ENCODE assay signal across 29 cellular contexts in genomic region chr13:109363431-109363830, GRCh38.
"Had no signal": no experiment of that assay in that cellular context is flagged by ENCODE, and none has a peak within 500 bp of the region (broad histone marks: within the 10 kb centered on the region; RNA-seq: fewer than 3 reads in every experiment).

No MANE protein-coding gene starts in this region.

- H3K27ac ChIP-seq: stomach, suprapubic skin, testis, thoracic aorta, thyroid gland, tibial artery, tibial nerve, transverse colon, upper lobe of left lung, upper lobe of right lung, uterus, vagina had no signal

- H3K36me3 ChIP-seq: stomach, suprapubic skin, thoracic aorta, thyroid gland, tibial artery, tibial nerve, transverse colon, upper lobe of left lung, upper lobe of right lung, uterus, vagina had no signal

- H3K27me3 ChIP-seq: stomach, suprapubic skin, testis, thyroid gland, tibial artery, tibial nerve, transverse colon, upper lobe of left lung, upper lobe of right lung, uterus, vagina had no signal

- H3K36me3 Mint-ChIP-seq: stimulated activated effector memory CD8-positive, alpha-beta T cell treated with anti-CD3 and anti-CD28 coated beads, Interleukin-12 subunit alpha, Interleukin-12 subunit beta, amount 100 ng/mL, for 72 hours; stimulated activated memory B cell treated with anti-CD40 and anti-IgM and Interleukin-4, amounts not matched to agents 10 μg/mL and 1 μg/mL and 100 μg/mL, for 72 hours; stimulated activated naive B cell treated with anti-CD40 and anti-IgM and Interleukin-4, amounts not matched to agents 10 μg/mL and 1 μg/mL and 100 μg/mL, for 72 hours; type B pancreatic cell had no signal

- H3K4me1 ChIP-seq: stomach, suprapubic skin, testis, thyroid gland, tibial nerve, transverse colon, upper lobe of left lung, upper lobe of right lung, uterus, vagina had no signal

- H3K9me3 Mint-ChIP-seq: stimulated activated memory B cell treated with anti-CD40 and anti-IgM and Interleukin-4, amounts not matched to agents 10 μg/mL and 1 μg/mL and 100 μg/mL, for 72 hours had no signal

- H3K27ac Mint-ChIP-seq: stimulated activated effector memory CD8-positive, alpha-beta T cell treated with anti-CD3 and anti-CD28 coated beads, Interleukin-12 subunit alpha, Interleukin-12 subunit beta, amount 100 ng/mL, for 72 hours; stimulated activated memory B cell treated with anti-CD40 and anti-IgM and Interleukin-4, amounts not matched to agents 10 μg/mL and 1 μg/mL and 100 μg/mL, for 72 hours; stimulated activated naive B cell treated with anti-CD40 and anti-IgM and Interleukin-4, amounts not matched to agents 10 μg/mL and 1 μg/mL and 100 μg/mL, for 72 hours; stimulated activated naive CD8-positive, alpha-beta T cell treated with anti-CD3 and anti-CD28 coated beads, Interleukin-15, Interleukin-2, amounts not matched to agents 100 ng/mL and 50 ng/mL, for 24 hours; type B pancreatic cell had no signal

- DNase-seq: stimulated activated CD4-positive, alpha-beta T cell treated with anti-CD3 and anti-CD28 coated beads, Interleukin-2, amount 100 ng/mL, for 48 hours; stimulated activated CD4-positive, alpha-beta T cell treated with anti-CD3 and anti-CD28 coated beads, Interleukin-4, amount 100 ng/mL, for 1 hour; stimulated activated CD4-positive, alpha-beta T cell treated with anti-CD3 and anti-CD28 coated beads, Interleukin-4, amount 100 ng/mL, for 24 hours; stimulated activated CD4-positive, alpha-beta T cell treated with anti-CD3 and anti-CD28 coated beads, Interleukin-4, amount 100 ng/mL, for 4 hours; stimulated activated CD8-positive, alpha-beta memory T cell treated with anti-CD3 and anti-CD28 coated beads, Interleukin-4, amount 100 ng/mL, for 48 hours; stimulated activated naive B cell treated with anti-CD40 and anti-IgM and Interleukin-4, amounts not matched to agents 10 μg/mL and 1 μg/mL and 100 μg/mL, for 72 hours; stimulated activated naive CD4-positive, alpha-beta T cell; stimulated activated naive CD4-positive, alpha-beta T cell treated with Interleukin-2 at 50 U/mL for 16 hours; stimulated activated naive CD8-positive, alpha-beta T cell treated with anti-CD3 and anti-CD28 coated beads, Interleukin-15, amount 100 ng/mL, for 72 hours; stimulated activated naive CD8-positive, alpha-beta T cell treated with anti-CD3 and anti-CD28 coated beads, Interleukin-15, Interleukin-2, amounts not matched to agents 100 U/mL and 50 U/mL, for 24 hours; stomach; substantia nigra; testis; thyroid gland; tibial artery; transverse colon; trophoblast cell; upper lobe of right lung; uterus had no signal

- H3K4me1 Mint-ChIP-seq: stimulated activated effector memory CD8-positive, alpha-beta T cell treated with anti-CD3 and anti-CD28 coated beads, Interleukin-12 subunit alpha, Interleukin-12 subunit beta, amount 100 ng/mL, for 72 hours; stimulated activated memory B cell treated with anti-CD40 and anti-IgM and Interleukin-4, amounts not matched to agents 10 μg/mL and 1 μg/mL and 100 μg/mL, for 72 hours; stimulated activated naive B cell treated with anti-CD40 and anti-IgM and Interleukin-4, amounts not matched to agents 10 μg/mL and 1 μg/mL and 100 μg/mL, for 72 hours; stimulated activated naive CD8-positive, alpha-beta T cell treated with anti-CD3 and anti-CD28 coated beads, Interleukin-15, amount 100 ng/mL, for 72 hours had no signal

- H3K27me3 Mint-ChIP-seq: stimulated activated memory B cell treated with anti-CD40 and anti-IgM and Interleukin-4, amounts not matched to agents 10 μg/mL and 1 μg/mL and 100 μg/mL, for 72 hours; stimulated activated naive B cell treated with anti-CD40 and anti-IgM and Interleukin-4, amounts not matched to agents 10 μg/mL and 1 μg/mL and 100 μg/mL, for 72 hours; stimulated activated naive CD8-positive, alpha-beta T cell treated with anti-CD3 and anti-CD28 coated beads, Interleukin-15, amount 100 ng/mL, for 72 hours; stimulated activated naive CD8-positive, alpha-beta T cell treated with anti-CD3 and anti-CD28 coated beads, Interleukin-15, Interleukin-2, amounts not matched to agents 100 ng/mL and 50 ng/mL, for 24 hours had no signal

- H3K4me3 Mint-ChIP-seq: stimulated activated effector memory CD8-positive, alpha-beta T cell treated with anti-CD3 and anti-CD28 coated beads, Interleukin-12 subunit alpha, Interleukin-12 subunit beta, amount 100 ng/mL, for 72 hours; stimulated activated memory B cell treated with anti-CD40 and anti-IgM and Interleukin-4, amounts not matched to agents 10 μg/mL and 1 μg/mL and 100 μg/mL, for 72 hours; stimulated activated naive B cell treated with anti-CD40 and anti-IgM and Interleukin-4, amounts not matched to agents 10 μg/mL and 1 μg/mL and 100 μg/mL, for 72 hours; stimulated activated naive CD8-positive, alpha-beta T cell treated with anti-CD3 and anti-CD28 coated beads, Interleukin-15, amount 100 ng/mL, for 72 hours; stimulated activated naive CD8-positive, alpha-beta T cell treated with anti-CD3 and anti-CD28 coated beads, Interleukin-15, Interleukin-2, amounts not matched to agents 100 ng/mL and 50 ng/mL, for 24 hours; type B pancreatic cell had no signal

- H3K4me3 ChIP-seq: stomach, suprapubic skin, testis, thoracic aorta, thyroid gland, tibial artery, tibial nerve, transverse colon, upper lobe of left lung, upper lobe of right lung, uterus, vagina had no signal

- ATAC-seq: stimulated activated effector memory CD8-positive, alpha-beta T cell treated with anti-CD3 and anti-CD28 coated beads, Interleukin-12 subunit alpha, Interleukin-12 subunit beta, amount 100 ng/mL, for 72 hours; stimulated activated memory B cell treated with anti-CD40 and anti-IgM and Interleukin-4, amounts not matched to agents 10 μg/mL and 1 μg/mL and 100 μg/mL, for 72 hours; stimulated activated naive B cell treated with anti-CD40 and anti-IgM and Interleukin-4, amounts not matched to agents 10 μg/mL and 1 μg/mL and 100 μg/mL, for 72 hours; stimulated activated naive CD8-positive, alpha-beta T cell treated with anti-CD3 and anti-CD28 coated beads, Interleukin-15, amount 100 ng/mL, for 72 hours; stimulated activated naive CD8-positive, alpha-beta T cell treated with anti-CD3 and anti-CD28 coated beads, Interleukin-15, Interleukin-2, amounts not matched to agents 100 U/mL and 50 U/mL, for 24 hours; upper lobe of right lung had no signal

- FAIRE-seq: urothelium cell line had no signal

- H3K9me3 ChIP-seq: stomach, suprapubic skin, testis, thoracic aorta, thyroid gland, tibial artery, transverse colon, upper lobe of left lung, upper lobe of right lung, uterus, vagina had no signal
